10 cellular contexts compared by ENCODE assay signal in genomic region chr17:73292031-73292531, GRCh38. TPM values are rescaled to one million over a fixed set of nuclear protein-coding genes. Genes with fewer than 3 reads are reported as not detected.
DNase-seq lines count a peak whose midpoint lies in the region; ATAC-seq, FAIRE-seq and TF ChIP-seq lines count a peak whose summit lies in the region.
"Had no signal": no experiment of that assay in that cellular context is flagged by ENCODE, and none has a peak within 500 bp of the region (broad histone marks: within the 10 kb centered on the region; RNA-seq: fewer than 3 reads in every experiment).

No MANE protein-coding gene starts in this region.

- H3K4me2 ChIP-seq in astrocyte (ENCODE audit: low read length) (peak overlapping the region; percentile 83), smooth muscle cell (peak overlapping the region; percentile 80)

- no peak for ATAC-seq in GM18505 (IDR thresholded peaks at IDR 0.05; ENCODE audit: unreplicated experiment)

- H3K36me3 ChIP-seq in HEK293 (ENCODE audit: control insufficient read depth in 2 of 2, insufficient read depth in 1 of 2, low read length in 2 of 2) (peaks cover 0 to 3% of the 10 kb centered on the region in 2 experiments; a peak in 2 of 3 replicates), astrocyte (ENCODE audit: insufficient read depth, low read length) (no peaks in the 10 kb centered on the region), right atrium auricular region (no peaks in the 10 kb centered on the region), smooth muscle cell (ENCODE audit: low read depth) (no peaks in the 10 kb centered on the region), WERI-Rb-1 (peaks cover 21% of the 10 kb centered on the region)

- no peak for FAIRE-seq in astrocyte (lab: Jason Lieb, UNC)

- H3K79me2 ChIP-seq in astrocyte (ENCODE audit: insufficient read depth, low read length), result peaks cover 76% of the 10 kb centered on the region
- peaks cover 58% of the 10 kb centered on the region for H3K79me2 ChIP-seq in smooth muscle cell (ENCODE audit: low read depth)

- H4K20me1 ChIP-seq in astrocyte (ENCODE audit: insufficient read depth, low read length) (peaks cover 76% of the 10 kb centered on the region), smooth muscle cell (ENCODE audit: low read depth) (peaks cover 97% of the 10 kb centered on the region)

- TF ChIP-seq CTCF in HEK293 (tag by site-specific recombination; IDR thresholded peaks at IDR 0.05) (no peak), astrocyte (IDR thresholded peaks at IDR 0.05; ENCODE audit: insufficient read depth, low read depth, low read length) (no peak), right atrium auricular region (IDR thresholded peaks at IDR 0.05) (no peak), smooth muscle cell (IDR thresholded peaks at IDR 0.05; ENCODE audit: borderline replicate concordance, insufficient read depth, poor library complexity, severe bottlenecking) (no peak), WERI-Rb-1 (IDR thresholded peaks at IDR 0.05; ENCODE audit: low read depth, low read length) (no peak)

- no peak for TF ChIP-seq POLR2A in GM18505 (IDR thresholded peaks at IDR 0.05; ENCODE audit: borderline replicate concordance, extremely low read depth, insufficient read depth, insufficient read length)

- DNase-seq in astrocyte (ENCODE audit: low read depth) (peak; percentile 77), right atrium auricular region (ENCODE audit: low spot score) (peak; percentile 70), smooth muscle cell (lab: John Stamatoyannopoulos, UW; ENCODE audit: unreplicated experiment) (no peak), WERI-Rb-1 (no peak), 8988T (no peak)
- no peak for DNase-seq in stimulated activated CD4-positive, alpha-beta T cell treated with anti-CD3 and anti-CD28 coated beads, Interleukin-2, amount 100 ng/mL, for 48 hours
- DNase-seq: activated naive CD4-positive, alpha-beta T cell had no signal

- H2AFZ ChIP-seq in astrocyte (ENCODE audit: low read depth, low read length) (no peak overlapping the region), smooth muscle cell (ENCODE audit: low read depth) (no peak overlapping the region)

- POLR2A ChIA-PET in HEK293 (lab: Yijun Ruan, JAX), result interaction anchor here (0.6 to 1.8 kb wide), 3 partner anchors 14 to 199 kb away, joined by 3 to 5 read pairs (median 3); a partner anchor contains a TSS

- H3K4me3 ChIP-seq in HEK293 (ENCODE audit: low read depth, low read length), result no peak overlapping the region
- H3K4me3 ChIP-seq in astrocyte (ENCODE audit: insufficient read depth, low read depth, low read length), result peak overlapping the region; percentile 30
- H3K4me3 ChIP-seq in right atrium auricular region, result no peak overlapping the region
- no peak overlapping the region for H3K4me3 ChIP-seq in smooth muscle cell
- H3K4me3 ChIP-seq in WERI-Rb-1 (ENCODE audit: low read depth, low read length), result no peak overlapping the region

- 54% methylated on average over 12 of the region's 12 CpGs for WGBS in smooth muscle cell (ENCODE audit: low lambda C conversion rate)

- peaks cover 30% of the 10 kb centered on the region for H3K4me1 Mint-ChIP-seq in astrocyte (ENCODE audit: low read depth, unreplicated experiment)

- CTCF ChIA-PET in HEK293 (lab: Yijun Ruan, JAX), result interaction anchor here (1.6 kb wide), 1 partner anchor 78 kb away, joined by 4 read pairs; no protein-coding TSS in a partner anchor

- no peaks in the 10 kb centered on the region for H3K9me3 ChIP-seq in HEK293 (ENCODE audit: control insufficient read depth, insufficient read depth, low read depth, low read length)
- H3K9me3 ChIP-seq in astrocyte (ENCODE audit: insufficient read depth, low read depth, low read length), result no peaks in the 10 kb centered on the region
- no peaks in the 10 kb centered on the region for H3K9me3 ChIP-seq in right atrium auricular region
- no peaks in the 10 kb centered on the region for H3K9me3 ChIP-seq in smooth muscle cell (replicated peaks; ENCODE audit: low read depth)
- H3K9me3 ChIP-seq in WERI-Rb-1 (ENCODE audit: severe bottlenecking), result no peaks in the 10 kb centered on the region

- peak overlapping the region; percentile 72 for H3K27ac Mint-ChIP-seq in astrocyte (ENCODE audit: unreplicated experiment)

- H3K36me3 Mint-ChIP-seq in astrocyte (ENCODE audit: low read depth, unreplicated experiment), result peaks cover 3% of the 10 kb centered on the region

- H3K9me3 Mint-ChIP-seq in astrocyte (ENCODE audit: unreplicated experiment), result no peaks in the 10 kb centered on the region

- H3K27me3 ChIP-seq in astrocyte (ENCODE audit: insufficient read depth, low read length) (no peaks in the 10 kb centered on the region), right atrium auricular region (no peaks in the 10 kb centered on the region), smooth muscle cell (ENCODE audit: low read depth) (no peaks in the 10 kb centered on the region), WERI-Rb-1 (ENCODE audit: insufficient read depth, low read depth, severe bottlenecking) (no peaks in the 10 kb centered on the region)

- H3K4me3 Mint-ChIP-seq in astrocyte (ENCODE audit: unreplicated experiment), result peak overlapping the region; percentile 50

- H3K27ac ChIP-seq in HEK293 (ENCODE audit: extremely low read depth, low read depth, low read length), result no peak overlapping the region
- peak overlapping the region; percentile 94 for H3K27ac ChIP-seq in astrocyte (ENCODE audit: low read depth, low read length)
- peak overlapping the region; percentile 90 to 96 for H3K27ac ChIP-seq in right atrium auricular region
- peak overlapping the region; percentile 82 for H3K27ac ChIP-seq in smooth muscle cell (ENCODE audit: low read depth)
- H3K27ac ChIP-seq in WERI-Rb-1, result no peak overlapping the region

- H3F3A ChIP-seq in smooth muscle cell (ENCODE audit: low read depth), result no peaks in the 10 kb centered on the region

- peak overlapping the region; percentile 81 for H3K9ac ChIP-seq in astrocyte (ENCODE audit: low read length)
- peak overlapping the region; percentile 65 for H3K9ac ChIP-seq in smooth muscle cell (ENCODE audit: low read depth)

- no peaks in the 10 kb centered on the region for H3K27me3 Mint-ChIP-seq in astrocyte (ENCODE audit: low read depth, unreplicated experiment)

- H3K4me1 ChIP-seq in HEK293 (ENCODE audit: control insufficient read depth, insufficient read depth, low read length) (no peaks in the 10 kb centered on the region; the same call in 1 of the 2 replicates), astrocyte (ENCODE audit: insufficient read depth, low read length) (peaks cover 59% of the 10 kb centered on the region), right atrium auricular region (peaks cover 0 to 87% of the 10 kb centered on the region in 2 donors), smooth muscle cell (ENCODE audit: low read depth) (no peaks in the 10 kb centered on the region)

TF ChIP-seq in HEK293, 187 proteins besides CTCF, POLR2A, EP300 and RAD21 (continues in another document):
- no peak for TF ChIP-seq ZNF621 (tag by site-specific recombination; IDR thresholded peaks at IDR 0.05)
- TF ChIP-seq ZBTB21 (tag by site-specific recombination; IDR thresholded peaks at IDR 0.05), result no peak
- no peak for TF ChIP-seq REPIN1 (tag by site-specific recombination; IDR thresholded peaks at IDR 0.05; ENCODE audit: low read depth)
- TF ChIP-seq ZFP41 (tag by site-specific recombination; IDR thresholded peaks at IDR 0.05; ENCODE audit: borderline replicate concordance), result no peak
- no peak for TF ChIP-seq ZNF155 (tag by site-specific recombination; IDR thresholded peaks at IDR 0.05)
- TF ChIP-seq, protein P1, sequence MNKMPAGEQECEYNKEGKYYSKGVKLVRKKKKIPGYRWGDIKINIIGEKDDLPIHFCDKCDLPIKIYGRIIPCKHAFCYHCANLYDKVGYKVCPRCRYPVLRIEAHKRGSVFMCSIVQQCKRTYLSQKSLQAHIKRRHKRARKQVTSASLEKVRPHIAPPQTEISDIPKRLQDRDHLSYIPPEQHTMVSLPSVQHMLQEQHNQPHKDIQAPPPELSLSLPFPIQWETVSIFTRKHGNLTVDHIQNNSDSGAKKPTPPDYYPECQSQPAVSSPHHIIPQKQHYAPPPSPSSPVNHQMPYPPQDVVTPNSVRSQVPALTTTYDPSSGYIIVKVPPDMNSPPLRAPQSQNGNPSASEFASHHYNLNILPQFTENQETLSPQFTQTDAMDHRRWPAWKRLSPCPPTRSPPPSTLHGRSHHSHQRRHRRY (tag by site-specific recombination; IDR thresholded peaks at IDR 0.05), result no peak
- TF ChIP-seq, protein P2, sequence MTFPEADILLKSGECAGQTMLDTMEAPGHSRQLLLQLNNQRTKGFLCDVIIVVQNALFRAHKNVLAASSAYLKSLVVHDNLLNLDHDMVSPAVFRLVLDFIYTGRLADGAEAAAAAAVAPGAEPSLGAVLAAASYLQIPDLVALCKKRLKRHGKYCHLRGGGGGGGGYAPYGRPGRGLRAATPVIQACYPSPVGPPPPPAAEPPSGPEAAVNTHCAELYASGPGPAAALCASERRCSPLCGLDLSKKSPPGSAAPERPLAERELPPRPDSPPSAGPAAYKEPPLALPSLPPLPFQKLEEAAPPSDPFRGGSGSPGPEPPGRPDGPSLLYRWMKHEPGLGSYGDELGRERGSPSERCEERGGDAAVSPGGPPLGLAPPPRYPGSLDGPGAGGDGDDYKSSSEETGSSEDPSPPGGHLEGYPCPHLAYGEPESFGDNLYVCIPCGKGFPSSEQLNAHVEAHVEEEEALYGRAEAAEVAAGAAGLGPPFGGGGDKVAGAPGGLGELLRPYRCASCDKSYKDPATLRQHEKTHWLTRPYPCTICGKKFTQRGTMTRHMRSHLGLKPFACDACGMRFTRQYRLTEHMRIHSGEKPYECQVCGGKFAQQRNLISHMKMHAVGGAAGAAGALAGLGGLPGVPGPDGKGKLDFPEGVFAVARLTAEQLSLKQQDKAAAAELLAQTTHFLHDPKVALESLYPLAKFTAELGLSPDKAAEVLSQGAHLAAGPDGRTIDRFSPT (tag by site-specific recombination; IDR thresholded peaks at IDR 0.05), result 0 out of 2 replicates have a peak, but pooled peaks have one; percentile 18
- 0 out of 2 replicates have a peak, but pooled peaks have one; percentile 25 for TF ChIP-seq EGR2 (tag by site-specific recombination; IDR thresholded peaks at IDR 0.05; ENCODE audit: low read depth)
- TF ChIP-seq ZNF624 (tag by site-specific recombination; IDR thresholded peaks at IDR 0.05), result no peak
- no peak for TF ChIP-seq SALL2 (tag by site-specific recombination; IDR thresholded peaks at IDR 0.05; ENCODE audit: borderline replicate concordance)

RNA-seq across cellular contexts. Expression of gene CDC42EP4, which starts 19.7 kb away (rescaled TPM):
- total RNA-seq in astrocyte (13.0 and 15.8 TPM in 2 replicates), right atrium auricular region (10 to 100 TPM; 35.4 to 56.0 TPM), smooth muscle cell (13.4 and 15.1 TPM in 2 replicates)
- 21.2 and 21.4 TPM in 2 replicates for polyA plus RNA-seq in smooth muscle cell

RNA-seq across cellular contexts. Expression of gene CPSF4L, which starts 30.4 kb away (rescaled TPM):
- not detected in 2 replicates for total RNA-seq in astrocyte
- not detected for total RNA-seq in right atrium auricular region
- total RNA-seq in smooth muscle cell, result not detected in 2 replicates
- 0.30 TPM in 1 of 2 replicates, not detected in the other for polyA plus RNA-seq in smooth muscle cell
- total RNA-seq: NCI-H460 had no signal

Comparison
In these comparisons a context has a peak if more than half of its experiments do, and no peak if none do; other contexts are left out.
1. H3K27ac ChIP-seq: peak in astrocyte (single experiment), right atrium auricular region (2 of 2) and smooth muscle cell (single experiment); none in HEK293 (single experiment) and WERI-Rb-1 (single experiment).
2. DNase-seq: peak in astrocyte (single experiment) and right atrium auricular region (single experiment); none in smooth muscle cell (single experiment), stimulated activated CD4-positive, alpha-beta T cell treated with anti-CD3 and anti-CD28 coated beads, Interleukin-2, amount 100 ng/mL, for 48 hours (0 of 2), WERI-Rb-1 (single experiment) and 8988T (single experiment).